In genomic region chr10:110546077-110546476, GRCh38 we compare ENCODE assay signal across 28 cellular contexts. TPM values are rescaled to one million over a fixed set of nuclear protein-coding genes. Genes with fewer than 3 reads are reported as not detected.
A peak's percentile ranks its signal among the peaks of the same experiment; 100 is the strongest.
DNase-seq lines count a peak whose midpoint lies in the region; ATAC-seq, FAIRE-seq and TF ChIP-seq lines count a peak whose summit lies in the region.
"Had no signal": no experiment of that assay in that cellular context is flagged by ENCODE, and none has a peak within 500 bp of the region (broad histone marks: within the 10 kb centered on the region; RNA-seq: fewer than 3 reads in every experiment).

No MANE protein-coding gene starts in this region.

- H3K4me3 ChIP-seq in heart right ventricle, result no peak overlapping the region
- H3K4me3 ChIP-seq: lower lobe of right lung, mucosa of descending colon, SJSA1, thyroid gland, vagina had no signal

- peak in 2 of 9 donors; percentile 11 to 17 for TF ChIP-seq CTCF in heart right ventricle (IDR thresholded peaks at IDR 0.05)
- no peak for TF ChIP-seq CTCF in D721Med (IDR thresholded peaks at IDR 0.05; ENCODE audit: insufficient read depth, missing control alignments)

- peaks cover 0 to 14% (median 0%) of the 10 kb centered on the region in 9 donors for H3K4me1 ChIP-seq in heart right ventricle
- H3K4me1 ChIP-seq: BE2C, thyroid gland, vagina had no signal

- peak in 1 of 2 donors; percentile 11 for DNase-seq in heart right ventricle
- no peak for DNase-seq in Right ventricle myocardium superior
- peak; percentile 32 for DNase-seq in astrocyte of the hippocampus (ENCODE audit: low read depth, low spot score)
- peak; percentile 47 for DNase-seq in islet precursor cell
- DNase-seq in superior temporal gyrus (ENCODE audit: extremely low spot score), result peak; percentile 36
- no peak for DNase-seq in D721Med (ENCODE audit: insufficient read length, low spot score)
- DNase-seq in midbrain (lab: John Stamatoyannopoulos, UW), result no peak
- no peak for DNase-seq in NCI-H2196 treated with DMSO at 0.1 percent for 48 hours (lab: John Stamatoyannopoulos, UW; ENCODE audit: unreplicated experiment)
- DNase-seq: activated CD4-positive, alpha-beta T cell treated with anti-CD3 and anti-CD28 coated beads for 48 hours; activated effector memory CD4-positive, alpha-beta T cell treated with anti-CD3 and anti-CD28 coated beads, Interleukin-2, amount 50 U/mL, for 16 hours; activated T-cell treated with anti-CD3 and anti-CD28 coated beads, Interleukin-2, amount 50 U/mL, for 1 hour; BE2C; central memory CD4-positive, alpha-beta T cell; DMS79; foreskin fibroblast; GF-D8; lower lobe of right lung; mucosa of descending colon; NCI-H1092; NCI-H1694; NCI-H82; stimulated activated naive CD8-positive, alpha-beta T cell treated with anti-CD3 and anti-CD28 coated beads, Interleukin-15, amount 100 ng/mL, for 72 hours; T1000; thyroid gland; WERI-Rb-1 had no signal

- 54 to 64% methylated on average over 6 of the region's 6 CpGs for WGBS in heart right ventricle, 2 donors

- ATAC-seq in heart right ventricle (peak; percentile 27 to 92 (median 76)), Right ventricle myocardium superior (ENCODE audit: poor library complexity) (no peak)
- ATAC-seq: mucosa of descending colon; stimulated activated naive CD8-positive, alpha-beta T cell treated with anti-CD3 and anti-CD28 coated beads, Interleukin-15, amount 100 ng/mL, for 72 hours had no signal

- no peak for FAIRE-seq in D721Med (lab: Jason Lieb, UNC)
- FAIRE-seq: RCC 7860 had no signal

- H3K36me3 ChIP-seq in heart right ventricle, result no peaks in the 10 kb centered on the region
- H3K36me3 ChIP-seq: BE2C, lower lobe of right lung, SJSA1, thyroid gland, vagina, WERI-Rb-1 had no signal

- peaks cover 0 to 15% (median 0%) of the 10 kb centered on the region in 7 donors for H3K27me3 ChIP-seq in heart right ventricle
- H3K27me3 ChIP-seq: BE2C, SJSA1, thyroid gland, vagina had no signal

- intact Hi-C loops in heart right ventricle (cut with DNase I), result loop anchor here in 8 of 10 donors (2.0 to 10.0 kb wide), 10 partner anchors 44 to 401 kb away; partner anchors contain the start of gene DUSP5 (in 1 of the 8)
- intact Hi-C loops in Right ventricle myocardium superior (cut with DNase I), result loop anchor here (5.0 kb wide), 1 partner anchor 234 kb away; no protein-coding TSS in a partner anchor

- no peaks in the 10 kb centered on the region for H3K9me3 ChIP-seq in heart right ventricle
- H3K9me3 ChIP-seq: BE2C, lower lobe of right lung, mucosa of descending colon, SJSA1, thyroid gland, vagina had no signal

- peak overlapping the region in 8 of 10 donors; percentile 3 to 56 (median 14) for H3K27ac ChIP-seq in heart right ventricle
- H3K27ac ChIP-seq: lower lobe of right lung, SJSA1, thyroid gland, vagina, WERI-Rb-1 had no signal

RNA-seq across cellular contexts. Expression of gene SMC3, which starts 21.4 kb away (rescaled TPM):
- total RNA-seq in heart right ventricle, result 10 to 100 TPM; 18.1 to 23.5 (median 20.9) TPM
- polyA plus RNA-seq in heart right ventricle, result 10 to 100 TPM; 11.1 to 14.3 TPM
- 20.3 TPM for total RNA-seq in Right ventricle myocardium superior

RNA-seq across cellular contexts. Expression of gene DUSP5, which starts 48.4 kb away (rescaled TPM):
- 10 to 100 TPM in 9 of 10 donors, 1 to 10 TPM in 1; 9.0 to 53.7 (median 22.9) TPM for total RNA-seq in heart right ventricle
- polyA plus RNA-seq in heart right ventricle, result 10 to 100 TPM in 1 of 2 donors, 1 to 10 TPM in 1; 5.3 to 20.2 TPM
- 6.8 TPM for total RNA-seq in Right ventricle myocardium superior

Comparison
In these comparisons a context has a peak if more than half of its experiments do, and no peak if none do; other contexts are left out.
1. DNase-seq: peak in astrocyte of the hippocampus (single experiment), islet precursor cell (single experiment) and superior temporal gyrus (single experiment); none in Right ventricle myocardium superior (single experiment), D721Med (single experiment), midbrain (single experiment) and NCI-H2196 treated with DMSO at 0.1 percent for 48 hours (single experiment).